ENCODE assay signal across 9 cellular contexts in the genomic region with DNA sequence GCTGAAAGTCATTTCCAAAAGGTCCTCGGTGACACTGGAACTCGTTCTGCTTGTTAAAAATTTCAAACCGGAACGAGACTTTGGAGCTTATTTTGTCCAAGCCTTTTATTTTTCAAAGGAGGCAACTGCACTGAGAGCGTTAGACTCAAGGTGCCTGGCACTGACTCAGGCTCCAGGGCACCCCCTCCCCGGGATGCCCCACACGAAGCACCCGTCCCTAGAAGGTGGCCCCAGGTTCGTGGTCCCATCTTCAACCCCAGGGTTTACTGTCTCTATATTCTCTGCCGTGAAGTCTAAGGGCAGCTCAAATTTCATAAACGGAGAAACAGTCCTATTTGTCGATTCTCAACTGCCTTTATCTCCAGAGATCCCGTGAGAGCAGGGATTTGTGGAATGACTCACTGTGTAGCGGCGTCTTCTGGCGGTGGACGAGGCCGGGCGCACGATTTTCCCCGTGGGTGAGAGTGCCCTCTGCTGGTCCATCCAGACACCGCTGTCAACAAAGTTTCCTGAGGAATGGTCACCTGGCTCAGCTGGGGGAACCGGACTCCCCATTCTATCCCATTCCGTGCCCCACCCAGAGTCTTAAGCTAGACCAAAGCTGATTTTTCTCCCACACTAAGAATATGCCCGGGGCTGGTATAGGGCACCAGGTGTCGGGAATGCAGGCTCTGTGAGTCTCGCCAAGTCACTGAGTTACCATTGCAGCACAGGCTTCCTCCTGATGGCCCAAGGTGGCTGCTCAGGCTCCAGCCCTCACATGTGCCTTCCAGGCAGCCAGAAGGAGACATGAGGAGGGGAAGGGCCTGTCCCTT. TPM values are rescaled to one million over a fixed set of nuclear protein-coding genes. Genes with fewer than 3 reads are reported as not detected.
DNase-seq lines count a peak whose midpoint lies in the region; ATAC-seq and TF ChIP-seq lines count a peak whose summit lies in the region.
"Had no signal": no experiment of that assay in that cellular context is flagged by ENCODE, and none has a peak within 500 bp of the region (broad histone marks: within the 10 kb centered on the region; RNA-seq: fewer than 3 reads in every experiment).

No MANE protein-coding gene starts in this region.

- H3K4me3 Mint-ChIP-seq in activated CD4-positive, alpha-beta T cell treated with anti-CD3 and anti-CD28 coated beads, Interleukin-2, amount 10 ng/mL, durations not matched to agents 7 days and 5 days: no peak overlapping the region

- POLR2A ChIA-PET in activated CD4-positive, alpha-beta T cell treated with anti-CD3 and anti-CD28 coated beads, Interleukin-2, amount 10 ng/mL, durations not matched to agents 7 days and 5 days (lab: Charles Lee): no interaction called here

- H3K9me3 Mint-ChIP-seq in activated CD4-positive, alpha-beta T cell treated with anti-CD3 and anti-CD28 coated beads, Interleukin-2, amount 10 ng/mL, durations not matched to agents 7 days and 5 days: no peaks in the 10 kb centered on the region

- H3K27ac ChIP-seq in epithelial cell of prostate: no peak overlapping the region
- H3K27ac ChIP-seq in tibial artery: no peak overlapping the region
- H3K27ac ChIP-seq: BLaER1 had no signal

- no peaks in the 10 kb centered on the region for H3K9me3 ChIP-seq in tibial artery
- H3K9me3 ChIP-seq: BLaER1 had no signal

- H3K36me3 ChIP-seq in tibial artery: no peaks in the 10 kb centered on the region
- H3K36me3 ChIP-seq: BLaER1 had no signal

- H3K4me3 ChIP-seq in tibial artery: no peak overlapping the region
- H3K4me3 ChIP-seq: BLaER1 had no signal

- intact Hi-C loops in tibial artery (cut with DNase I; ENCODE audit: low total_unique reads): no loop called here

- no peaks in the 10 kb centered on the region for H3K36me3 Mint-ChIP-seq in activated CD4-positive, alpha-beta T cell treated with anti-CD3 and anti-CD28 coated beads, Interleukin-2, amount 10 ng/mL, durations not matched to agents 7 days and 5 days (ENCODE audit: low read depth)

- no peaks in the 10 kb centered on the region for H3K4me1 ChIP-seq in tibial artery

- peaks cover 4% of the 10 kb centered on the region for H3K4me1 Mint-ChIP-seq in activated CD4-positive, alpha-beta T cell treated with anti-CD3 and anti-CD28 coated beads, Interleukin-2, amount 10 ng/mL, durations not matched to agents 7 days and 5 days

- no peak overlapping the region for H3K27ac Mint-ChIP-seq in activated CD4-positive, alpha-beta T cell treated with anti-CD3 and anti-CD28 coated beads, Interleukin-2, amount 10 ng/mL, durations not matched to agents 7 days and 5 days

- H3K27me3 ChIP-seq in tibial artery: peaks cover 0 to 24% of the 10 kb centered on the region in 2 donors

- H3K27me3 Mint-ChIP-seq in activated CD4-positive, alpha-beta T cell treated with anti-CD3 and anti-CD28 coated beads, Interleukin-2, amount 10 ng/mL, durations not matched to agents 7 days and 5 days: no peaks in the 10 kb centered on the region

- CTCF ChIA-PET in activated CD4-positive, alpha-beta T cell treated with anti-CD3 and anti-CD28 coated beads, Interleukin-2, amount 10 ng/mL, durations not matched to agents 7 days and 5 days (lab: Charles Lee): interaction anchor here (0.6 to 1.9 kb wide), 8 partner anchors 9 to 471 kb away, joined by 3 to 13 read pairs (median 3); no protein-coding TSS in a partner anchor

- ATAC-seq in GM21360 (IDR thresholded peaks at IDR 0.05; ENCODE audit: unreplicated experiment): no peak

- peak; percentile 45 to 48 for TF ChIP-seq CTCF in tibial artery (IDR thresholded peaks at IDR 0.05)

- DNase-seq in NCI-H2029 (lab: John Stamatoyannopoulos, UW) (peak; percentile 44), NCI-H2029 treated with DMSO at 0.1 percent for 48 hours (lab: John Stamatoyannopoulos, UW) (no peak), NCI-H2081 treated with DMSO at 0.1 percent for 48 hours (lab: John Stamatoyannopoulos, UW) (peak; percentile 31), epithelial cell of prostate (ENCODE audit: low read depth, low spot score) (peak; percentile 37), middle frontal gyrus (ENCODE audit: extremely low spot score, low spot score) (peak; percentile 21), tibial artery (peak in 1 of 2 donors; percentile 47)
- DNase-seq in activated CD4-positive, alpha-beta T cell treated with anti-CD3 and anti-CD28 coated beads, Interleukin-2, amount 10 ng/mL, durations not matched to agents 7 days and 5 days: peak; percentile 41

RNA-seq across cellular contexts. Expression of gene SLC6A19, which starts 27.1 kb away (rescaled TPM):
- total RNA-seq in activated CD4-positive, alpha-beta T cell treated with anti-CD3 and anti-CD28 coated beads, Interleukin-2, amount 10 ng/mL, durations not matched to agents 7 days and 5 days: not detected

RNA-seq across cellular contexts. Expression of gene SLC6A18, which starts 50.9 kb away (rescaled TPM):
- not detected for total RNA-seq in activated CD4-positive, alpha-beta T cell treated with anti-CD3 and anti-CD28 coated beads, Interleukin-2, amount 10 ng/mL, durations not matched to agents 7 days and 5 days
